1 cellular context compared by ENCODE assay signal in genomic region chr6:36874443-36875249, GRCh38.
TF ChIP-seq lines count a peak whose summit lies in the region.

PPIL1 (minus strand) TSS chr6:36874803; CDS start chr6:36874772, 31 bp downstream.

TF ChIP-seq in GM12878, 131 proteins besides CTCF, POLR2A, EP300 and RAD21 (continued from another document and continues in another):
- TF ChIP-seq EED (IDR thresholded peaks at IDR 0.05; ENCODE audit: low read depth) (peak; percentile 28; the same call in 1 of the 2 replicates), BRCA1 (IDR thresholded peaks at IDR 0.05; ENCODE audit: low read depth, low read length) (no peak), ZZZ3 (IDR thresholded peaks at IDR 0.05; ENCODE audit: control insufficient read depth, insufficient read length, low read depth) (no peak), SREBF2 (IDR thresholded peaks at IDR 0.05; ENCODE audit: low read length) (peak; percentile 60; the same call in 1 of the 2 replicates), ZNF24 (IDR thresholded peaks at IDR 0.05) (peak; percentile 94), CBX5 (IDR thresholded peaks at IDR 0.05; ENCODE audit: low read depth) (no peak), HDAC6 (IDR thresholded peaks at IDR 0.05; ENCODE audit: unreplicated experiment) (no peak), MYC (IDR thresholded peaks at IDR 0.05; ENCODE audit: insufficient read depth, insufficient read length, insufficient replicate concordance, low read length, severe bottlenecking) (peak; percentile 99), DPF2 (IDR thresholded peaks at IDR 0.05) (peak; percentile 67), STAT1 (conservative IDR thresholded peaks at IDR 0.05) (peak; percentile 70; the same call in 1 of the 2 replicates), ZSCAN29 (IDR thresholded peaks at IDR 0.05) (no peak), ELK1 (IDR thresholded peaks at IDR 0.05; ENCODE audit: low read depth, low read length) (peak; percentile 90), GABPA (IDR thresholded peaks at IDR 0.05; ENCODE audit: low read depth) (peak; percentile 100), SRF (IDR thresholded peaks at IDR 0.05; ENCODE audit: low read depth in 2 of 2, low read length in 2 of 2) (peak in 1 of 2 experiments; percentile 83; a peak in 2 of 4 replicates), BACH1 (IDR thresholded peaks at IDR 0.05; ENCODE audit: borderline replicate concordance) (0 out of 2 replicates have a peak, but pooled peaks have one; percentile 54), ATF7 (IDR thresholded peaks at IDR 0.05; ENCODE audit: low read depth) (no peak), RELA (IDR thresholded peaks at IDR 0.05; ENCODE audit: borderline replicate concordance, partially characterized antibody) (peak; percentile 83), SPI1 (IDR thresholded peaks at IDR 0.05; ENCODE audit: borderline replicate concordance, insufficient read depth, low read depth, low read length) (no peak), HSF1 (IDR thresholded peaks at IDR 0.05; ENCODE audit: low read depth, low read length) (no peak), POLR2AphosphoS5 (IDR thresholded peaks at IDR 0.05; ENCODE audit: low read length) (peak; percentile 73), KDM1A (IDR thresholded peaks at IDR 0.05; ENCODE audit: borderline replicate concordance) (no peak), SMARCA5 (IDR thresholded peaks at IDR 0.05) (peak; percentile 75; the same call in 1 of the 2 replicates), E2F8 (IDR thresholded peaks at IDR 0.05; ENCODE audit: low read depth, partially characterized antibody) (peak; percentile 97), PRDM15 (CRISPR knock-in tag; IDR thresholded peaks at IDR 0.05) (no peak), ZNF592 (IDR thresholded peaks at IDR 0.05) (no peak), ZNF207 (IDR thresholded peaks at IDR 0.05; ENCODE audit: borderline replicate concordance) (peak; percentile 85; the same call in 1 of the 2 replicates), ZBTB4 (CRISPR knock-in tag; IDR thresholded peaks at IDR 0.05) (no peak), ZBTB40 (IDR thresholded peaks at IDR 0.05; ENCODE audit: borderline replicate concordance) (peak; percentile 100), BMI1 (IDR thresholded peaks at IDR 0.05; ENCODE audit: borderline replicate concordance) (no peak), MTA2 (IDR thresholded peaks at IDR 0.05; ENCODE audit: low read depth) (peak; percentile 38; the same call in 1 of the 2 replicates), RELB (IDR thresholded peaks at IDR 0.05; ENCODE audit: low read depth) (peak; percentile 89), NR2C2 (IDR thresholded peaks at IDR 0.05; ENCODE audit: borderline replicate concordance, control insufficient read depth, insufficient read length, low read depth) (no peak), LARP7 (IDR thresholded peaks at IDR 0.05) (peak; percentile 80), ZBED1 (IDR thresholded peaks at IDR 0.05; ENCODE audit: borderline replicate concordance) (no peak)
